In genomic region chr13:21012211-21012610, GRCh38 we compare ENCODE assay signal across 1 cellular context.
A peak's percentile ranks its signal among the peaks of the same experiment; 100 is the strongest.
TF ChIP-seq lines count a peak whose summit lies in the region.

No MANE protein-coding gene starts in this region.

TF ChIP-seq in HepG2, 621 proteins besides CTCF, POLR2A, EP300 and RAD21:
- TF ChIP-seq GATAD2A (CRISPR knock-in tag; IDR thresholded peaks at IDR 0.05) = 0 out of 2 replicates have a peak, but pooled peaks have one; percentile 19
- TF ChIP-seq THAP11 (CRISPR knock-in tag; IDR thresholded peaks at IDR 0.05) = no peak
